12 cellular contexts compared by ENCODE assay signal in the genomic region with DNA sequence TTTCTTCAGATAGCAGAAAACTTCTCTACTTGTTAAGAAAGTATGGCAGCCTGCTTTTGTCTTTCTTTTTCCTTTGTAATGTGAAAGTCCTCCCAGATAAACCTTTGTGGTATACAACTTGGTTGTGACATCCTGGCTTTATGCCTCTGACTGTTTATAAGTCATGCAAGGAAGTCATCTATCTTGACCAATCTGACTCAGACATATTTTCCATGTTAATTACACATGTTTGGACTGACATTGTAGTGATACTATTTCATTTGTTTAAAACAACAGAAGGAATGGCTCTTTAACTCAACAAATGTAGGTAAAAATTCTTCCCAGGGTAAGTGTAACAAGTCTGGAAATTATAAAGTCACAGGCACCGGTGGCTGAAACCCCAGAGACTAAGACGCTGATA.
DNase-seq lines count a peak whose midpoint lies in the region; ATAC-seq and TF ChIP-seq lines count a peak whose summit lies in the region.
"Had no signal": no experiment of that assay in that cellular context is flagged by ENCODE, and none has a peak within 500 bp of the region (broad histone marks: within the 10 kb centered on the region; RNA-seq: fewer than 3 reads in every experiment).

No MANE protein-coding gene starts in this region.

- 13 to 18% methylated on average over 2 of the region's 2 CpGs for WGBS in gastroesophageal sphincter (ENCODE audit: low coverage in 1 of 2), 2 donors

- no peaks in the 10 kb centered on the region for H3K9me3 ChIP-seq in gastroesophageal sphincter
- H3K9me3 ChIP-seq: upper lobe of left lung had no signal

- H3K36me3 ChIP-seq in GM23338 (ENCODE audit: insufficient read depth) = no peaks in the 10 kb centered on the region
- no peaks in the 10 kb centered on the region for H3K36me3 ChIP-seq in gastroesophageal sphincter
- H3K36me3 ChIP-seq: upper lobe of left lung had no signal

- no peak for TF ChIP-seq CTCF in GM23338 (conservative IDR thresholded peaks at IDR 0.05; ENCODE audit: low read depth in 2 of 2)
- TF ChIP-seq CTCF in astrocyte of the cerebellum (IDR thresholded peaks at IDR 0.05; ENCODE audit: low read depth, low read length, missing control alignments) = no peak
- TF ChIP-seq CTCF in gastroesophageal sphincter (IDR thresholded peaks at IDR 0.05) = no peak

- H3K4me1 Mint-ChIP-seq in GM23338 = peaks cover 21% of the 10 kb centered on the region

- ATAC-seq in GM23338 (no peak), gastroesophageal sphincter (peak; percentile 71), sciatic nerve (peak; percentile 45)

- TF ChIP-seq EP300 in gastroesophageal sphincter (IDR thresholded peaks at IDR 0.05) = no peak

- no peaks in the 10 kb centered on the region for H3K79me2 ChIP-seq in GM23338 (replicated peaks; ENCODE audit: insufficient read depth)

- H3K9me3 Mint-ChIP-seq in GM23338 = no peaks in the 10 kb centered on the region

- H3F3A ChIP-seq in GM23338 (replicated peaks; ENCODE audit: low read depth) = no peaks in the 10 kb centered on the region

- H3K4me2 ChIP-seq in GM23338 = no peak overlapping the region

- H3K27me3 ChIP-seq in GM23338 (ENCODE audit: insufficient read depth) (no peaks in the 10 kb centered on the region), gastroesophageal sphincter (no peaks in the 10 kb centered on the region)
- H3K27me3 ChIP-seq: upper lobe of left lung had no signal

- 0 out of 2 replicates have a peak, but pooled peaks cover 4% of the 10 kb centered on the region for H3K4me1 ChIP-seq in GM23338 (ENCODE audit: insufficient read depth)
- peaks cover 5 to 51% (median 12%) of the 10 kb centered on the region in 3 donors for H3K4me1 ChIP-seq in gastroesophageal sphincter

- H3K4me3 Mint-ChIP-seq in GM23338 = no peak overlapping the region

- H3K27me3 Mint-ChIP-seq in GM23338 (ENCODE audit: insufficient read depth, low read depth, poor library complexity) = no peaks in the 10 kb centered on the region

- intact Hi-C loops in sciatic nerve (cut with DNase I) = no loop called here

- H3K27ac Mint-ChIP-seq in GM23338 = no peak overlapping the region; the same call in 1 of the 2 replicates

- DNase-seq in GM23338 (ENCODE audit: low spot score) = peak; percentile 11
- DNase-seq in astrocyte of the cerebellum (ENCODE audit: low read depth) = peak; percentile 63
- no peak for DNase-seq in sciatic nerve (ENCODE audit: low spot score)
- no peak for DNase-seq in DMS153 (lab: John Stamatoyannopoulos, UW)
- DNase-seq in activated CD8-positive, alpha-beta memory T cell treated with anti-CD3 and anti-CD28 coated beads for 24 hours = no peak
- no peak for DNase-seq in amygdala (lab: John Stamatoyannopoulos, UW)
- no peak for DNase-seq in SKM-1 (lab: John Stamatoyannopoulos, UW; ENCODE audit: unreplicated experiment)
- DNase-seq: hypothalamus, NCI-H524, T-helper 1 cell, upper lobe of left lung had no signal

- H3K4me3 ChIP-seq in GM23338 (no peak overlapping the region), astrocyte of the cerebellum (ENCODE audit: low read depth, low read length) (no peak overlapping the region), gastroesophageal sphincter (no peak overlapping the region)
- H3K4me3 ChIP-seq: upper lobe of left lung had no signal

- H3K9me2 ChIP-seq in GM23338 (ENCODE audit: insufficient read depth) = no peaks in the 10 kb centered on the region

- H3K27ac ChIP-seq in GM23338 (ENCODE audit: low read depth) = no peak overlapping the region
- peak overlapping the region; percentile 39 to 70 (median 64) for H3K27ac ChIP-seq in gastroesophageal sphincter

- in situ Hi-C loops in astrocyte of the cerebellum (cut with HindIII; ENCODE audit: low sequenced_read_pairs) = no loop called here

- H3K36me3 Mint-ChIP-seq in GM23338 (ENCODE audit: low read depth) = no peaks in the 10 kb centered on the region

- H4K20me1 ChIP-seq in GM23338 (replicated peaks; ENCODE audit: insufficient read depth) = no peaks in the 10 kb centered on the region

- TF ChIP-seq POLR2A in gastroesophageal sphincter (IDR thresholded peaks at IDR 0.05) = no peak

- no peak overlapping the region for H2AFZ ChIP-seq in GM23338

TF ChIP-seq in GM23338, 12 proteins besides CTCF, POLR2A, EP300 and RAD21 (continues in another document):
- TF ChIP-seq ZNF114 (CRISPR knock-in tag; IDR thresholded peaks at IDR 0.05) (no peak), REST (IDR thresholded peaks at IDR 0.05; ENCODE audit: unreplicated experiment) (no peak), ZNF331 (CRISPR knock-in tag; IDR thresholded peaks at IDR 0.05; ENCODE audit: low read depth) (no peak), POLR2AphosphoS5 (IDR thresholded peaks at IDR 0.05; ENCODE audit: low read depth) (no peak), CREB1 (CRISPR knock-in tag; IDR thresholded peaks at IDR 0.05; ENCODE audit: low read depth) (no peak), NANOG (IDR thresholded peaks at IDR 0.05; ENCODE audit: borderline replicate concordance) (no peak), EZH2phosphoT487 (IDR thresholded peaks at IDR 0.05; ENCODE audit: unreplicated experiment) (no peak), EZH2 (IDR thresholded peaks at IDR 0.05; ENCODE audit: low read depth, unreplicated experiment) (no peak)
- TF ChIP-seq, protein P1, sequence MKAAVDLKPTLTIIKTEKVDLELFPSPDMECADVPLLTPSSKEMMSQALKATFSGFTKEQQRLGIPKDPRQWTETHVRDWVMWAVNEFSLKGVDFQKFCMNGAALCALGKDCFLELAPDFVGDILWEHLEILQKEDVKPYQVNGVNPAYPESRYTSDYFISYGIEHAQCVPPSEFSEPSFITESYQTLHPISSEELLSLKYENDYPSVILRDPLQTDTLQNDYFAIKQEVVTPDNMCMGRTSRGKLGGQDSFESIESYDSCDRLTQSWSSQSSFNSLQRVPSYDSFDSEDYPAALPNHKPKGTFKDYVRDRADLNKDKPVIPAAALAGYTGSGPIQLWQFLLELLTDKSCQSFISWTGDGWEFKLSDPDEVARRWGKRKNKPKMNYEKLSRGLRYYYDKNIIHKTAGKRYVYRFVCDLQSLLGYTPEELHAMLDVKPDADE (IDR thresholded peaks at IDR 0.05) = no peak

Comparison
In these comparisons a context has a peak if more than half of its experiments do, and no peak if none do; other contexts are left out.
1. DNase-seq: peak in GM23338 (single experiment) and astrocyte of the cerebellum (single experiment); none in sciatic nerve (single experiment), DMS153 (single experiment), activated CD8-positive, alpha-beta memory T cell treated with anti-CD3 and anti-CD28 coated beads for 24 hours (single experiment), amygdala (0 of 56) and SKM-1 (single experiment).